In genomic region chr15:23806980-23807379, GRCh38 we compare ENCODE assay signal across 30 cellular contexts.
A peak's percentile ranks its signal among the peaks of the same experiment; 100 is the strongest.
DNase-seq lines count a peak whose midpoint lies in the region; ATAC-seq, FAIRE-seq and TF ChIP-seq lines count a peak whose summit lies in the region.
"Had no signal": no experiment of that assay in that cellular context is flagged by ENCODE, and none has a peak within 500 bp of the region (broad histone marks: within the 10 kb centered on the region; RNA-seq: fewer than 3 reads in every experiment).

No MANE protein-coding gene starts in this region.

- dilution Hi-C loops in IMR-90 (cut with HindIII; ENCODE audit: low sequenced_read_pairs, unreplicated experiment): no loop called here

- no peak for TF ChIP-seq EP300 in HepG2 (IDR thresholded peaks at IDR 0.05; ENCODE audit: low read depth in 2 of 2, low read length in 2 of 2)
- TF ChIP-seq EP300 in HepG2 (CRISPR knock-in tag; IDR thresholded peaks at IDR 0.05; ENCODE audit: borderline replicate concordance): no peak

- H3K9ac ChIP-seq in HepG2 (ENCODE audit: insufficient read depth, low read depth, low read length) (no peak overlapping the region), IMR-90 (ENCODE audit: low read depth, low read length) (no peak overlapping the region)
- H3K9ac ChIP-seq: BLaER1; BLaER1 treated with 17β-estradiol and CSF1 and Interleukin-3, amounts not matched to agents 10 nM and 100 nM had no signal

- 2% methylated on average over 3 of the region's 3 CpGs for WGBS in HepG2 (ENCODE audit: low lambda C conversion rate)
- WGBS in right lobe of liver (ENCODE audit: insufficient coverage, low coverage, low lambda C conversion rate, missing lambda C conversion rate): 41% methylated on average over 3 of the region's 3 CpGs
- no CpG with 5 or more reads among the region's 3 CpGs for WGBS in IMR-90 (ENCODE audit: extremely low coverage in 2 of 2, insufficient read length in 1 of 2), 2 experiments

- no peak overlapping the region for H2AK9ac ChIP-seq in IMR-90 (replicated peaks; ENCODE audit: low read depth, low read length, poor library complexity)

- TF ChIP-seq RAD21 in HepG2 (CRISPR knock-in tag; IDR thresholded peaks at IDR 0.05): no peak
- TF ChIP-seq RAD21 in IMR-90 (IDR thresholded peaks at IDR 0.05; ENCODE audit: low read length): no peak

- H4K20me1 ChIP-seq in HepG2 (ENCODE audit: insufficient read depth, low read length) (no peaks in the 10 kb centered on the region), IMR-90 (ENCODE audit: insufficient read depth, low read length) (no peaks in the 10 kb centered on the region)
- H4K20me1 ChIP-seq: BLaER1; BLaER1 treated with 17β-estradiol and CSF1 and Interleukin-3, amounts not matched to agents 10 nM and 100 nM had no signal

- H2AFZ ChIP-seq in HepG2 (ENCODE audit: low read length): no peak overlapping the region
- H2AFZ ChIP-seq in IMR-90 (replicated peaks; ENCODE audit: low read length, poor library complexity): no peak overlapping the region

- H3K27ac ChIP-seq in HepG2 (ENCODE audit: extremely low read length, insufficient read depth, low read length) (no peak overlapping the region), right lobe of liver (no peak overlapping the region), IMR-90 (ENCODE audit: insufficient read depth, low read length) (no peak overlapping the region)
- H3K27ac ChIP-seq: 22Rv1; A549; BLaER1; BLaER1 treated with 17β-estradiol and CSF1 and Interleukin-3, amounts not matched to agents 10 nM and 100 nM; C4-2B had no signal

- H3K4me2 ChIP-seq in HepG2 (ENCODE audit: low read depth, low read length): no peak overlapping the region
- no peak overlapping the region for H3K4me2 ChIP-seq in IMR-90 (ENCODE audit: low read depth, low read length)
- H3K4me2 ChIP-seq: A549; BLaER1; BLaER1 treated with 17β-estradiol and CSF1 and Interleukin-3, amounts not matched to agents 10 nM and 100 nM had no signal

- no peak overlapping the region for H3K14ac ChIP-seq in IMR-90 (replicated peaks; ENCODE audit: low read depth, low read length)

- H3K23ac ChIP-seq in IMR-90 (ENCODE audit: low read depth, low read length): no peak overlapping the region

- no peak overlapping the region for H3K18ac ChIP-seq in IMR-90 (ENCODE audit: low read depth, low read length)

- TF ChIP-seq CTCF in HepG2 (CRISPR knock-in tag; IDR thresholded peaks at IDR 0.05) (no peak), right lobe of liver (IDR thresholded peaks at IDR 0.05) (no peak), IMR-90 (conservative IDR thresholded peaks at IDR 0.05; ENCODE audit: low read depth, low read length) (no peak)

- no peak overlapping the region for H4K8ac ChIP-seq in IMR-90 (ENCODE audit: low read depth in 2 of 2, low read length in 2 of 2)

- no peak overlapping the region for H4K91ac ChIP-seq in IMR-90 (ENCODE audit: insufficient read depth, low read depth, low read length)

- H2BK15ac ChIP-seq in IMR-90 (ENCODE audit: low read depth, low read length): no peak overlapping the region

- H3K36me3 ChIP-seq in HepG2 (replicated peaks in 1 of 2; ENCODE audit: control insufficient read depth in 1 of 2, insufficient read depth in 2 of 2, low read length in 2 of 2) (no peaks in the 10 kb centered on the region), right lobe of liver (no peaks in the 10 kb centered on the region), IMR-90 (ENCODE audit: control insufficient read depth, insufficient read depth, low read length) (no peaks in the 10 kb centered on the region)
- H3K36me3 ChIP-seq: BE2C; BLaER1; BLaER1 treated with 17β-estradiol and CSF1 and Interleukin-3, amounts not matched to agents 10 nM and 100 nM had no signal

- H3K27me3 ChIP-seq in HepG2 (ENCODE audit: control insufficient read depth in 1 of 2, insufficient read depth in 2 of 2, low read length in 2 of 2) (no peaks in the 10 kb centered on the region), right lobe of liver (no peaks in the 10 kb centered on the region), IMR-90 (ENCODE audit: control insufficient read depth, insufficient read depth, low read length) (no peaks in the 10 kb centered on the region)
- H3K27me3 ChIP-seq: BE2C; BLaER1; BLaER1 treated with 17β-estradiol and CSF1 and Interleukin-3, amounts not matched to agents 10 nM and 100 nM had no signal

- H2AK5ac ChIP-seq in IMR-90 (ENCODE audit: low read depth, low read length): no peak overlapping the region

- no peaks in the 10 kb centered on the region for H3K9me1 ChIP-seq in IMR-90 (ENCODE audit: insufficient read depth, low read length)

- POLR2A ChIA-PET in HepG2 (lab: Yijun Ruan, JAX): no interaction called here
- POLR2A ChIA-PET in IMR-90 (lab: Charles Lee; ENCODE audit: unreplicated experiment): no interaction called here

- no peak overlapping the region for H3K56ac ChIP-seq in IMR-90 (ENCODE audit: extremely low read depth, insufficient read depth, low read length)

- no peak overlapping the region for H4K5ac ChIP-seq in IMR-90 (ENCODE audit: low read depth, low read length)

- H3K9me3 ChIP-seq in HepG2 (ENCODE audit: low read length) (no peaks in the 10 kb centered on the region), right lobe of liver (no peaks in the 10 kb centered on the region), IMR-90 (ENCODE audit: control insufficient read depth, insufficient read depth, low read length) (peaks cover 18% of the 10 kb centered on the region)
- H3K9me3 ChIP-seq: A549, BE2C, BLaER1, Caco-2 had no signal

- no peaks in the 10 kb centered on the region for H3K79me1 ChIP-seq in IMR-90 (ENCODE audit: low read depth in 1 of 2, low read length in 2 of 2)

- ATAC-seq in HepG2 (no peak), right lobe of liver (no peak), IMR-90 (ENCODE audit: low read depth) (no peak)
- ATAC-seq: A549; CD8-positive, alpha-beta T cell had no signal

- no peak for DNase-seq in HepG2 (ENCODE audit: low spot score)
- DNase-seq in right lobe of liver: no peak
- no peak for DNase-seq in IMR-90
- DNase-seq in DMS79 treated with DMSO at 0.1 percent for 48 hours (lab: John Stamatoyannopoulos, UW): no peak
- DNase-seq: 8988T; ACHN; AML-193; BE2C; C1 segment of cervical spinal cord; Caco-2; Calu3; CD4-positive, alpha-beta memory T cell; CD4-positive, alpha-beta T cell; CD4-positive, CD25-positive, alpha-beta regulatory T cell; CD8-positive, alpha-beta memory T cell; CD8-positive, alpha-beta T cell; COR-L47; DMS 273 treated with DMSO at 0.1 percent for 48 hours; DMS153; DMS53; DMS79; DND-41; EL had no signal

- BruUV-seq in HepG2 (replicated peaks; lab: Mats Ljungman, UMichigan) (no TSS peak), IMR-90 (replicated peaks; lab: Mats Ljungman, UMichigan) (no TSS peak)

- H3K4me3 ChIP-seq in HepG2 (replicated peaks in 1 of 3; ENCODE audit: insufficient read depth in 1 of 3, low read depth in 2 of 3, low read length in 3 of 3) (no peak overlapping the region), right lobe of liver (no peak overlapping the region), IMR-90 (ENCODE audit: insufficient read depth, low read depth, low read length) (no peak overlapping the region)
- H3K4me3 ChIP-seq: A549; BLaER1; BLaER1 treated with 17β-estradiol and CSF1 and Interleukin-3, amounts not matched to agents 10 nM and 100 nM had no signal

- no peaks in the 10 kb centered on the region for H3K79me2 ChIP-seq in HepG2 (ENCODE audit: insufficient read depth, low read length)

- CTCF ChIA-PET in HepG2 (lab: Yijun Ruan, JAX; ENCODE audit: low intra/inter-chr PET ratio, low total read pairs): no interaction called here
- CTCF ChIA-PET in IMR-90 (lab: Yijun Ruan, JAX): no interaction called here

- TF ChIP-seq POLR2A in HepG2 (IDR thresholded peaks at IDR 0.05; ENCODE audit: insufficient read depth in 1 of 2, low read depth in 2 of 2, low read length in 2 of 2) (no peak), right lobe of liver (IDR thresholded peaks at IDR 0.05) (no peak), IMR-90 (IDR thresholded peaks at IDR 0.05; ENCODE audit: low read depth, low read length) (no peak)

- H3K4me1 ChIP-seq in HepG2 (ENCODE audit: insufficient read depth, low read length) (no peaks in the 10 kb centered on the region), right lobe of liver (no peaks in the 10 kb centered on the region), IMR-90 (ENCODE audit: control insufficient read depth, insufficient read depth, low read length) (no peaks in the 10 kb centered on the region)
- H3K4me1 ChIP-seq: A549, BE2C, Caco-2 had no signal

- no peak for FAIRE-seq in HepG2 (lab: Jason Lieb, UNC)
- FAIRE-seq: A204.1, A549, D721Med had no signal

- no peak overlapping the region for H2BK5ac ChIP-seq in IMR-90 (ENCODE audit: low read depth, low read length, poor library complexity, severe bottlenecking)

- in situ Hi-C loops in HepG2 (cut with HindIII; ENCODE audit: extremely low pct_ligation_motif_present, low pct_unique_long_range_greater_than_20kb) (no loop called here), IMR-90 (cut with MboI; ENCODE audit: low sequenced_read_pairs) (no loop called here)

- no peak overlapping the region for H3K4ac ChIP-seq in IMR-90 (ENCODE audit: low read depth, low read length)

- H2BK120ac ChIP-seq in IMR-90 (ENCODE audit: low read depth, low read length): no peak overlapping the region

- intact Hi-C loops in HepG2 (cut with micrococcal nuclease; ENCODE audit: unreplicated experiment): no loop called here
- intact Hi-C loops in right lobe of liver (cut with DNase I): no loop called here
- intact Hi-C loops in IMR-90 (cut with micrococcal nuclease): no loop called here

- H2BK20ac ChIP-seq in IMR-90 (ENCODE audit: low read depth, low read length): no peak overlapping the region

TF ChIP-seq in HepG2, 621 proteins besides CTCF, POLR2A, EP300 and RAD21 (continues in another document):
- TF ChIP-seq ATAD3A (CRISPR knock-in tag; IDR thresholded peaks at IDR 0.05): no peak
- no peak for TF ChIP-seq ZNF780A (CRISPR knock-in tag; IDR thresholded peaks at IDR 0.05)

TF ChIP-seq in IMR-90, 13 proteins besides CTCF, POLR2A, EP300 and RAD21:
- TF ChIP-seq FOS (IDR thresholded peaks at IDR 0.05; ENCODE audit: low read depth, low read length) (no peak), CEBPB (IDR thresholded peaks at IDR 0.05; ENCODE audit: low read depth, low read length) (peak; percentile 68), NFE2L2 (IDR thresholded peaks at IDR 0.05; ENCODE audit: low read depth, low read length) (no peak)
